ENCODE assay signal across 29 cellular contexts in the genomic region with DNA sequence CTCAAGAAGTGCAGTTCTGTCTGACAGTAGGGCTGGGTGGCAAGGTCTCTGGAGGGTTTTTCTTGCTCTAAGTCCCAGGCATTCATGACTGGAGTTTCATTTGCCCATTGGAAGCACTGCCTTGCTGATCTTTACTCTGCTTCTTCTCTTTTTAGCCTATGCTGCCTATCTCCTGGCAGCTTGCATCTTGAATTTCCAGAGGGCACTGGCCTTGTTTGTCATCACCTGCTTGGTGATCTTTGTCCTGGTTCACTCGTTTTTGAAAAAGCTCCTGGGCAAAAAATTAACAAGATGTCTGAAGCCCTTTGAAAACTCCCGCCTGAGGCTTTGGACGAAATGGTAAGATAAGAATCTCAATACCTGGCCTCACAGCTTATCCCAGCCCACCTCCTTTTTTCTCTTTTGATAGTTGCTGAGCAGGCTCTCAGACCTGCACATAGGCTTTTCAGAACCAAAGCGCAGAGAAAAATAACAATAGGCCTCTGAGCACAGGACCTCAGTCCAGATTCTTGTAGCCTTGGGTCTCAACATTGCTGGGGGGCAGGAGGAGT. TPM values are rescaled to one million over a fixed set of nuclear protein-coding genes. Genes with fewer than 3 reads are reported as not detected.
"Had no signal": no experiment of that assay in that cellular context is flagged by ENCODE, and none has a peak within 500 bp of the region (broad histone marks: within the 10 kb centered on the region; RNA-seq: fewer than 3 reads in every experiment).

No MANE protein-coding gene starts in this region.

- H3K4me3 Mint-ChIP-seq: central memory CD8-positive, alpha-beta T cell; naive thymus-derived CD8-positive, alpha-beta T cell; neural crest cell; stimulated activated memory B cell treated with anti-CD40 and anti-IgM and Interleukin-4, amounts not matched to agents 10 μg/mL and 1 μg/mL and 100 μg/mL, for 72 hours; stimulated activated naive CD8-positive, alpha-beta T cell treated with anti-CD3 and anti-CD28 coated beads, Interleukin-15, Interleukin-2, amounts not matched to agents 100 ng/mL and 50 ng/mL, for 24 hours had no signal

- FAIRE-seq: endometrium, keratinocyte, urothelium cell line had no signal

- H3K27me3 Mint-ChIP-seq: central memory CD8-positive, alpha-beta T cell; progenitor cell of endocrine pancreas; stimulated activated memory B cell treated with anti-CD40 and anti-IgM and Interleukin-4, amounts not matched to agents 10 μg/mL and 1 μg/mL and 100 μg/mL, for 72 hours; stimulated activated naive CD8-positive, alpha-beta T cell treated with anti-CD3 and anti-CD28 coated beads, Interleukin-15, Interleukin-2, amounts not matched to agents 100 ng/mL and 50 ng/mL, for 24 hours had no signal

- H3K4me1 ChIP-seq: esophagus muscularis mucosa, gastrocnemius medialis, heart right ventricle, spleen, tibial nerve had no signal

- H3K4me1 Mint-ChIP-seq: central memory CD8-positive, alpha-beta T cell; naive thymus-derived CD8-positive, alpha-beta T cell; neural crest cell; stimulated activated memory B cell treated with anti-CD40 and anti-IgM and Interleukin-4, amounts not matched to agents 10 μg/mL and 1 μg/mL and 100 μg/mL, for 72 hours had no signal

- H3K9me3 Mint-ChIP-seq: central memory CD8-positive, alpha-beta T cell; stimulated activated naive CD8-positive, alpha-beta T cell treated with anti-CD3 and anti-CD28 coated beads, Interleukin-15, Interleukin-2, amounts not matched to agents 100 ng/mL and 50 ng/mL, for 24 hours had no signal

- DNase-seq: cortex of kidney; dorsolateral prefrontal cortex; effector CD8-positive, alpha-beta T cell; gastrocnemius medialis; heart right ventricle; left ventricle myocardium superior; naive thymus-derived CD8-positive, alpha-beta T cell; nucleus accumbens; ovary; right cardiac atrium; spleen; stimulated activated CD4-positive, alpha-beta T cell treated with anti-CD3 and anti-CD28 coated beads, Interleukin-15, amount 100 ng/mL, for 24 hours; stimulated activated CD4-positive, alpha-beta T cell treated with anti-CD3 and anti-CD28 coated beads, Interleukin-1b, Interleukin-23, amount 100 ng/mL, for 48 hours; stimulated activated CD4-positive, alpha-beta T cell treated with anti-CD3 and anti-CD28 coated beads, Interleukin-4, amount 100 ng/mL, for 24 hours had no signal

- H3K27ac Mint-ChIP-seq: naive thymus-derived CD8-positive, alpha-beta T cell; progenitor cell of endocrine pancreas; stimulated activated memory B cell treated with anti-CD40 and anti-IgM and Interleukin-4, amounts not matched to agents 10 μg/mL and 1 μg/mL and 100 μg/mL, for 72 hours; stimulated activated naive CD8-positive, alpha-beta T cell treated with anti-CD3 and anti-CD28 coated beads, Interleukin-15, Interleukin-2, amounts not matched to agents 100 ng/mL and 50 ng/mL, for 24 hours had no signal

- H3K9me3 ChIP-seq: esophagus muscularis mucosa, gastrocnemius medialis, ovary, tibial nerve had no signal

- H3K27me3 ChIP-seq: dorsolateral prefrontal cortex, esophagus muscularis mucosa, gastrocnemius medialis, heart right ventricle, ovary, spleen, tibial nerve had no signal

- H3K27ac ChIP-seq: dorsolateral prefrontal cortex, esophagus muscularis mucosa, gastrocnemius medialis, heart right ventricle, ovary, spleen, tibial nerve had no signal

- ATAC-seq: gastrocnemius medialis; heart right ventricle; left ventricle myocardium superior; naive thymus-derived CD8-positive, alpha-beta T cell; right cardiac atrium; stimulated activated memory B cell treated with anti-CD40 and anti-IgM and Interleukin-4, amounts not matched to agents 10 μg/mL and 1 μg/mL and 100 μg/mL, for 72 hours had no signal

- H3K36me3 Mint-ChIP-seq: stimulated activated memory B cell treated with anti-CD40 and anti-IgM and Interleukin-4, amounts not matched to agents 10 μg/mL and 1 μg/mL and 100 μg/mL, for 72 hours had no signal

- H3K36me3 ChIP-seq: esophagus muscularis mucosa, gastrocnemius medialis, heart right ventricle, ovary, spleen, tibial nerve had no signal

- H3K4me3 ChIP-seq: dorsolateral prefrontal cortex, esophagus muscularis mucosa, gastrocnemius medialis, heart right ventricle, ovary, spleen, tibial nerve had no signal

RNA-seq across cellular contexts. Expression of a gene that starts 10.9 kb away (rescaled TPM):
- total RNA-seq: esophagus muscularis mucosa; fibroblast of villous mesenchyme; gastrocnemius medialis; heart right ventricle; left ventricle myocardium superior; lung microvascular endothelial cell; mesenteric fat pad; mononuclear cell; naive thymus-derived CD8-positive, alpha-beta T cell; neural crest cell; right cardiac atrium; spleen; temporal lobe; tibial nerve had no signal
- polyA plus RNA-seq: heart right ventricle; keratinocyte; naive thymus-derived CD8-positive, alpha-beta T cell; right cardiac atrium; spleen had no signal
